In genomic region chr12:50824914-50825313, GRCh38 we compare ENCODE assay signal across 1 cellular context.
TF ChIP-seq lines count a peak whose summit lies in the region.

No MANE protein-coding gene starts in this region.

TF ChIP-seq in K562, 482 proteins besides CTCF, POLR2A, EP300 and RAD21:
- TF ChIP-seq ZNF146 (CRISPR knock-in tag; IDR thresholded peaks at IDR 0.05; ENCODE audit: unreplicated experiment) (no peak), UBTF (IDR thresholded peaks at IDR 0.05; ENCODE audit: borderline replicate concordance in 1 of 2, low read depth in 2 of 2, low read length in 2 of 2) (no peak), COPS2 (conservative IDR thresholded peaks at IDR 0.05) (no peak), POU5F1 (IDR thresholded peaks at IDR 0.05; ENCODE audit: borderline replicate concordance, low read depth, low read length, partially characterized antibody) (no peak), PML (IDR thresholded peaks at IDR 0.05; ENCODE audit: low read length) (no peak), SAFB (IDR thresholded peaks at IDR 0.05; ENCODE audit: borderline replicate concordance, low read depth, low read length) (no peak), SREBF2 (CRISPR knock-in tag; IDR thresholded peaks at IDR 0.05) (no peak), TAF15 (IDR thresholded peaks at IDR 0.05; ENCODE audit: low read depth, low read length) (no peak), CUX1 (CRISPR knock-in tag; IDR thresholded peaks at IDR 0.05) (no peak), BRD4 (IDR thresholded peaks at IDR 0.05) (no peak), MITF (IDR thresholded peaks at IDR 0.05) (no peak), ZEB2 (IDR thresholded peaks at IDR 0.05) (no peak), ZNF384 (IDR thresholded peaks at IDR 0.05; ENCODE audit: low read depth, low read length) (no peak)
